ENCODE assay signal across 10 cellular contexts in genomic region chr7:128022631-128023532, GRCh38. TPM values are rescaled to one million over a fixed set of nuclear protein-coding genes. Genes with fewer than 3 reads are reported as not detected.
DNase-seq lines count a peak whose midpoint lies in the region; TF ChIP-seq lines count a peak whose summit lies in the region.
"Had no signal": no experiment of that assay in that cellular context is flagged by ENCODE, and none has a peak within 500 bp of the region (broad histone marks: within the 10 kb centered on the region; RNA-seq: fewer than 3 reads in every experiment).

No MANE protein-coding gene starts in this region.

- no peak overlapping the region for H2AFZ ChIP-seq in Karpas-422 (ENCODE audit: low read length)

- H3K79me2 ChIP-seq in Karpas-422 (ENCODE audit: low read length) (peaks cover 98% of the 10 kb centered on the region), mesendoderm (ENCODE audit: control insufficient read depth, insufficient read depth, low read length) (no peaks in the 10 kb centered on the region)

- no peak overlapping the region for H2AK5ac ChIP-seq in mesendoderm (ENCODE audit: low read length)

- no peaks in the 10 kb centered on the region for H3K9me3 ChIP-seq in Karpas-422 (ENCODE audit: low read length)

- no peaks in the 10 kb centered on the region for H3K9me2 ChIP-seq in Karpas-422 (replicated peaks; ENCODE audit: insufficient read depth, low read length)

- H3K18ac ChIP-seq in mesendoderm (ENCODE audit: low read length) = no peak overlapping the region

- peak overlapping the region; percentile 85 for H3K27ac Mint-ChIP-seq in MCF 10A (ENCODE audit: low read depth, unreplicated experiment)
- H3K27ac Mint-ChIP-seq: progenitor cell of endocrine pancreas had no signal

- peaks cover 95% of the 10 kb centered on the region for H3K4me1 ChIP-seq in Karpas-422 (ENCODE audit: low read length)
- H3K4me1 ChIP-seq in mesendoderm (ENCODE audit: control insufficient read depth, low read depth, low read length) = peaks cover 16% of the 10 kb centered on the region

- H3K4me1 Mint-ChIP-seq in MCF 10A (ENCODE audit: insufficient read depth, unreplicated experiment) = peaks cover 65% of the 10 kb centered on the region

- H3K4me3 Mint-ChIP-seq in MCF 10A (ENCODE audit: unreplicated experiment) = no peak overlapping the region

- POLR2A ChIA-PET in MCF 10A (lab: Yijun Ruan, JAX) = interaction anchor here (0.6 to 1.2 kb wide), 2 partner anchors 10 to 360 kb away, joined by 4 read pairs; no protein-coding TSS in a partner anchor

- peaks cover 9% of the 10 kb centered on the region for H3K79me1 ChIP-seq in mesendoderm (ENCODE audit: low read length)

- no peak overlapping the region for H3K56ac ChIP-seq in mesendoderm (ENCODE audit: low read length)

- no peak overlapping the region for H2BK5ac ChIP-seq in mesendoderm (ENCODE audit: low read length)

- no peak overlapping the region for H3K23ac ChIP-seq in mesendoderm (ENCODE audit: low read length)

- CTCF ChIA-PET in MCF 10A (lab: Yijun Ruan, JAX) = interaction anchor here (1.6 kb wide), 1 partner anchor 29 kb away, joined by 4 read pairs; no protein-coding TSS in a partner anchor

- WGBS in mesendoderm (ENCODE audit: extremely low coverage, insufficient coverage, low lambda C conversion rate) = no CpG with 5 or more reads among the region's 6 CpGs

- peak overlapping the region; percentile 18 for H3K4me2 ChIP-seq in Karpas-422 (ENCODE audit: low read depth, low read length, poor library complexity, severe bottlenecking)
- H3K4me2 ChIP-seq in mesendoderm (ENCODE audit: low read length) = no peak overlapping the region

- H3K27me3 ChIP-seq in Karpas-422 (ENCODE audit: low read length) = no peaks in the 10 kb centered on the region
- no peaks in the 10 kb centered on the region for H3K27me3 ChIP-seq in mesendoderm (ENCODE audit: insufficient read depth, low read length, poor library complexity)

- no peak overlapping the region for H4K8ac ChIP-seq in mesendoderm (ENCODE audit: low read depth, low read length)

- no peaks in the 10 kb centered on the region for H3K27me3 Mint-ChIP-seq in MCF 10A (ENCODE audit: insufficient read depth, unreplicated experiment)
- H3K27me3 Mint-ChIP-seq: progenitor cell of endocrine pancreas had no signal

- TF ChIP-seq CTCF in AG09319 (IDR thresholded peaks at IDR 0.05; ENCODE audit: low read depth, low read length) (no peak), MCF 10A (IDR thresholded peaks at IDR 0.05; ENCODE audit: unreplicated experiment) (no peak)

- H2BK15ac ChIP-seq in mesendoderm (replicated peaks; ENCODE audit: low read depth) = no peak overlapping the region

- H2BK120ac ChIP-seq in mesendoderm (ENCODE audit: low read depth, low read length) = no peak overlapping the region

- DNase-seq in AG09319 (ENCODE audit: extremely low read depth, low read depth) = peak; percentile 69
- DNase-seq in Karpas-422 = no peak
- peak; percentile 74 for DNase-seq in MCF 10A (ENCODE audit: unreplicated experiment)
- peak; percentile 53 for DNase-seq in mesendoderm
- DNase-seq in cerebellum (ENCODE audit: low spot score) = no peak
- no peak for DNase-seq in NCI-H526 treated with DMSO at 0.1 percent for 48 hours (lab: John Stamatoyannopoulos, UW)
- DNase-seq in NCI-H1694 treated with DMSO at 0.1 percent for 48 hours (lab: John Stamatoyannopoulos, UW) = no peak
- no peak for DNase-seq in HT-29 (ENCODE audit: low spot score)
- DNase-seq: caudate nucleus had no signal

- H3K9ac ChIP-seq in Karpas-422 (ENCODE audit: low read length) = peak overlapping the region; percentile 30; the same call in 1 of the 2 replicates
- H3K9ac ChIP-seq in mesendoderm (ENCODE audit: low read length) = no peak overlapping the region

- H4K20me1 ChIP-seq in Karpas-422 (ENCODE audit: insufficient read depth, low read depth, low read length) = peaks cover 27% of the 10 kb centered on the region

- intact Hi-C loops in MCF 10A (cut with micrococcal nuclease) = no loop called here

- H4K5ac ChIP-seq in mesendoderm (ENCODE audit: low read length) = no peak overlapping the region

- peak overlapping the region; percentile 87 for H3K27ac ChIP-seq in Karpas-422 (ENCODE audit: low read length)
- H3K27ac ChIP-seq in mesendoderm (ENCODE audit: low read depth, low read length) = no peak overlapping the region

- no peaks in the 10 kb centered on the region for H3K9me3 Mint-ChIP-seq in MCF 10A (ENCODE audit: unreplicated experiment)

- H3K4me3 ChIP-seq in Karpas-422 (ENCODE audit: low read length) = no peak overlapping the region
- no peak overlapping the region for H3K4me3 ChIP-seq in mesendoderm (ENCODE audit: low read length)

- H3K4ac ChIP-seq in mesendoderm (ENCODE audit: low read depth, low read length) = no peak overlapping the region

- no TSS peak for BruUV-seq in MCF 10A (replicated peaks; lab: Mats Ljungman, UMichigan)

- H3K36me3 ChIP-seq in Karpas-422 (ENCODE audit: insufficient read depth, low read length) = peaks cover 36% of the 10 kb centered on the region
- H3K36me3 ChIP-seq in mesendoderm (ENCODE audit: control insufficient read depth, insufficient read depth, low read length) = no peaks in the 10 kb centered on the region

- H3K36me3 Mint-ChIP-seq in MCF 10A (ENCODE audit: insufficient read depth, unreplicated experiment) = peaks cover 34% of the 10 kb centered on the region

RNA-seq across cellular contexts. Expression of gene LRRC4, which starts 8.4 kb away (rescaled TPM):
- total RNA-seq in Karpas-422 (2014; rRNA removed; shearing (Covaris generic); ENCODE audit: low replicate concordance) = 39.6 and 52.0 TPM in 2 replicates
- total RNA-seq in MCF 10A (2022) (not detected in 2 replicates), cerebellum (21.4 TPM)
- 9.9 TPM for polyA plus RNA-seq in mesendoderm (2013, experiment 1 of 2)
- 9.6 TPM for polyA plus RNA-seq in mesendoderm (2013, experiment 2 of 2)
- total RNA-seq in HT-29 (2014; rRNA removed; shearing (Covaris generic)) = not detected in 2 replicates

Comparison
In these comparisons a context has a peak if more than half of its experiments do, and no peak if none do; other contexts are left out.
1. DNase-seq: peak in AG09319 (single experiment), MCF 10A (single experiment) and mesendoderm (single experiment); none in Karpas-422 (single experiment), cerebellum (single experiment), NCI-H526 treated with DMSO at 0.1 percent for 48 hours (single experiment), NCI-H1694 treated with DMSO at 0.1 percent for 48 hours (single experiment) and HT-29 (single experiment).
2. RNA of gene LRRC4, which starts 8.4 kb away (total RNA-seq): 39.6 to 52.0 TPM in Karpas-422 and 21.4 TPM in cerebellum (single experiment); not detected in MCF 10A and not detected in HT-29; every median in the first group is over 10 times any median in the second.